11 cellular contexts compared by ENCODE assay signal in the genomic region with DNA sequence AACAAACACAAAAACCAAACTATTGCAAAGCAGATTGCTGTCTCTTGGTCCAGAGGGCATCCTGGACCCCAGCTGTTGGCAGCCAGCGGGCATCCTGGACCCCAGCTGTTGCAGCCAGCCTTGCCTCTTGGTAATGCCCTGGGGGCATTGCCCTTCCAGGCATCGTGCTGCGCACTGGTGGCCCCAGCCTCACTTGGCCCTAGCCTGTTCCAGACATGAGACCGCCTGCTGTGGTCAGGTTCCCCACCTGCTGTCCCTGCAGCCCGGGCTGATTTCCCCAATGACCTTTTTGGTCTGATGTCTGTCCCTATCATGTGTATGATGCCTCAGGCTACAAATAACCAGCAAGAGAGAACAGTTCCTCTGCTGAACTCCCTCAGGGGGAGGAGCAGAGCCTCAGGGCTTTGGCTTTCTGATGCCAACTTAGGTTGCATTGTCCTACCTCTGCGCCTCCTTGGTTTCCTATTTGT. TPM values are rescaled to one million over a fixed set of nuclear protein-coding genes. Genes with fewer than 3 reads are reported as not detected.
DNase-seq lines count a peak whose midpoint lies in the region; ATAC-seq, FAIRE-seq and TF ChIP-seq lines count a peak whose summit lies in the region.
"Had no signal": no experiment of that assay in that cellular context is flagged by ENCODE, and none has a peak within 500 bp of the region (broad histone marks: within the 10 kb centered on the region; RNA-seq: fewer than 3 reads in every experiment).

No MANE protein-coding gene starts in this region.

- H3K36me3 ChIP-seq in breast epithelium, result no peaks in the 10 kb centered on the region
- H3K36me3 ChIP-seq in astrocyte (ENCODE audit: insufficient read depth, low read length), result no peaks in the 10 kb centered on the region
- H3K36me3 ChIP-seq in mucosa of descending colon (ENCODE audit: low read depth), result no peaks in the 10 kb centered on the region
- H3K36me3 ChIP-seq in upper lobe of right lung, result no peaks in the 10 kb centered on the region

- H3K27me3 Mint-ChIP-seq in MCF 10A (ENCODE audit: insufficient read depth, unreplicated experiment) (no peaks in the 10 kb centered on the region), astrocyte (ENCODE audit: low read depth, unreplicated experiment) (no peaks in the 10 kb centered on the region)

- H4K20me1 ChIP-seq in astrocyte (ENCODE audit: insufficient read depth, low read length), result peaks cover 62% of the 10 kb centered on the region

- H3K4me3 ChIP-seq in breast epithelium, result no peak overlapping the region
- no peak overlapping the region for H3K4me3 ChIP-seq in astrocyte (ENCODE audit: insufficient read depth, low read depth, low read length)
- no peak overlapping the region for H3K4me3 ChIP-seq in mucosa of descending colon
- H3K4me3 ChIP-seq in upper lobe of right lung, result no peak overlapping the region
- H3K4me3 ChIP-seq: GM23248 had no signal

- H3K9me3 Mint-ChIP-seq in MCF 10A (ENCODE audit: unreplicated experiment), result no peaks in the 10 kb centered on the region
- H3K9me3 Mint-ChIP-seq in astrocyte (ENCODE audit: unreplicated experiment), result no peaks in the 10 kb centered on the region

- no peak overlapping the region for H2AFZ ChIP-seq in astrocyte (ENCODE audit: low read depth, low read length)
- H2AFZ ChIP-seq: GM23248 had no signal

- no peak for FAIRE-seq in astrocyte (lab: Jason Lieb, UNC)
- FAIRE-seq: TTC549 had no signal

- no peaks in the 10 kb centered on the region for H3K36me3 Mint-ChIP-seq in MCF 10A (ENCODE audit: insufficient read depth, unreplicated experiment)
- peaks cover 6% of the 10 kb centered on the region for H3K36me3 Mint-ChIP-seq in astrocyte (ENCODE audit: low read depth, unreplicated experiment)

- H3K27ac ChIP-seq in breast epithelium (peak overlapping the region; percentile 86 to 87), astrocyte (ENCODE audit: low read depth, low read length) (no peak overlapping the region), upper lobe of right lung (peak overlapping the region; percentile 85)

- no peaks in the 10 kb centered on the region for H3K27me3 ChIP-seq in breast epithelium
- no peaks in the 10 kb centered on the region for H3K27me3 ChIP-seq in astrocyte (ENCODE audit: insufficient read depth, low read length)
- no peaks in the 10 kb centered on the region for H3K27me3 ChIP-seq in upper lobe of right lung

- H3K4me1 Mint-ChIP-seq in MCF 10A (ENCODE audit: insufficient read depth, unreplicated experiment), result peaks cover 39% of the 10 kb centered on the region
- H3K4me1 Mint-ChIP-seq in astrocyte (ENCODE audit: low read depth, unreplicated experiment), result peaks cover 35% of the 10 kb centered on the region

- no peaks in the 10 kb centered on the region for H3K9me3 ChIP-seq in breast epithelium
- H3K9me3 ChIP-seq in astrocyte (ENCODE audit: insufficient read depth, low read depth, low read length), result no peaks in the 10 kb centered on the region
- H3K9me3 ChIP-seq in mucosa of descending colon, result no peaks in the 10 kb centered on the region
- no peaks in the 10 kb centered on the region for H3K9me3 ChIP-seq in upper lobe of right lung

- no peak overlapping the region for H3K4me3 Mint-ChIP-seq in MCF 10A (ENCODE audit: unreplicated experiment)
- H3K4me3 Mint-ChIP-seq in astrocyte (ENCODE audit: unreplicated experiment), result no peak overlapping the region

- POLR2A ChIA-PET in MCF 10A (lab: Yijun Ruan, JAX), result interaction anchor here (0.6 to 8.4 kb wide), 3 partner anchors 9 to 51 kb away, joined by 3 to 206 read pairs (median 179); a partner anchor contains a TSS

- no peak for TF ChIP-seq POLR2A in breast epithelium (IDR thresholded peaks at IDR 0.05)

- H3K79me2 ChIP-seq in astrocyte (ENCODE audit: insufficient read depth, low read length), result peaks cover 82% of the 10 kb centered on the region

- intact Hi-C loops in breast epithelium (cut with DNase I; ENCODE audit: low total_unique reads), result no loop called here
- intact Hi-C loops in MCF 10A (cut with micrococcal nuclease), result no loop called here
- intact Hi-C loops in mucosa of descending colon (cut with DNase I, micrococcal nuclease), result no loop called here
- intact Hi-C loops in upper lobe of right lung (cut with DNase I), result no loop called here

- DNase-seq in breast epithelium (ENCODE audit: low spot score in 2 of 2) (no peak), MCF 10A (ENCODE audit: unreplicated experiment) (no peak), astrocyte (ENCODE audit: low read depth) (no peak), mucosa of descending colon (peak in 2 of 3 donors; percentile 45 to 63), upper lobe of right lung (no peak), NCI-H446 treated with DMSO at 0.1 percent for 48 hours (lab: John Stamatoyannopoulos, UW) (no peak), HK-2 (ENCODE audit: unreplicated experiment) (no peak)
- DNase-seq: COR-L47, GM23248 had no signal

- no peak overlapping the region for H3K9ac ChIP-seq in astrocyte (ENCODE audit: low read length)

- TF ChIP-seq CTCF in breast epithelium (IDR thresholded peaks at IDR 0.05) (no peak), MCF 10A (IDR thresholded peaks at IDR 0.05; ENCODE audit: unreplicated experiment) (no peak), astrocyte (IDR thresholded peaks at IDR 0.05; ENCODE audit: insufficient read depth, low read depth, low read length) (no peak), mucosa of descending colon (IDR thresholded peaks at IDR 0.05) (no peak), upper lobe of right lung (IDR thresholded peaks at IDR 0.05) (no peak)

- H3K4me1 ChIP-seq in breast epithelium, result peaks cover 0 to 31% of the 10 kb centered on the region in 2 donors
- H3K4me1 ChIP-seq in astrocyte (ENCODE audit: insufficient read depth, low read length), result peaks cover 25% of the 10 kb centered on the region
- peaks cover 80% of the 10 kb centered on the region for H3K4me1 ChIP-seq in mucosa of descending colon (ENCODE audit: low read depth)
- H3K4me1 ChIP-seq in upper lobe of right lung, result peaks cover 57% of the 10 kb centered on the region

- no TSS peak for BruUV-seq in MCF 10A (replicated peaks; lab: Mats Ljungman, UMichigan)

- no peak overlapping the region for H3K27ac Mint-ChIP-seq in MCF 10A (ENCODE audit: low read depth, unreplicated experiment)
- H3K27ac Mint-ChIP-seq in astrocyte (ENCODE audit: unreplicated experiment), result peak overlapping the region; percentile 26

- CTCF ChIA-PET in MCF 10A (lab: Yijun Ruan, JAX), result interaction anchor here (0.7 to 6.4 kb wide), 2 partner anchors 24 to 113 kb away, joined by 3 to 40 read pairs; no protein-coding TSS in a partner anchor

- no peak overlapping the region for H3K4me2 ChIP-seq in astrocyte (ENCODE audit: low read length)

- ATAC-seq in mucosa of descending colon (no peak), upper lobe of right lung (no peak), HG03521 (IDR thresholded peaks at IDR 0.05; ENCODE audit: unreplicated experiment) (no peak)

RNA-seq across cellular contexts. Expression of a gene that starts 20.8 kb away (rescaled TPM):
- 10 to 100 TPM; 21.1 to 31.1 (median 28.2) TPM for total RNA-seq in breast epithelium
- 34.2 and 35.6 TPM in 2 replicates for total RNA-seq in MCF 10A (2022)
- 62.5 and 73.4 TPM in 2 replicates for total RNA-seq in astrocyte
- total RNA-seq in mucosa of descending colon, result 100 to 1,000 TPM; 194 to 230 (median 201) TPM
- 57.4 TPM for total RNA-seq in upper lobe of right lung

Comparison
In these comparisons a context has a peak if more than half of its experiments do, and no peak if none do; other contexts are left out.
1. DNase-seq: peak in mucosa of descending colon (2 of 3); none in breast epithelium (0 of 2), MCF 10A (single experiment), astrocyte (single experiment), upper lobe of right lung (single experiment), NCI-H446 treated with DMSO at 0.1 percent for 48 hours (single experiment) and HK-2 (single experiment).